Comparison of ENCODE assay signal across 35 cellular contexts in the genomic region with DNA sequence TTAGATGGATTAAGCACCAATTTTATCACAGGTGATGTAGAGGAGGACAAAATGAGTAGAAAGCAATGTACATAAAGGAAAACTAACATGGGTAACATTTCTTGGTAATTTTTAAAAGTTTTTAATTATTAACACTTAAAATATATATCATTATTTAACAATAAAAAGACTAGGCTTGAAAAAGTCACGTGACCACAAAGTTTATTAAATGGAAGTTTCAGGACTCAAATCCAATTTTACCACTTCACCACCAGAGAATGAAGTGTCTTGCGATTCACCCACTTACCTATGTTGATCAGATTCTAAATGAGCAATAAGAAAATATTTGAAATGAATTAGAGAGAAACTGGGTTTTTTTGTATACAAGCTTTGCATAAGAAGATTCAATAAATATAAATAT.
"Had no signal": no experiment of that assay in that cellular context is flagged by ENCODE, and none has a peak within 500 bp of the region (broad histone marks: within the 10 kb centered on the region; RNA-seq: fewer than 3 reads in every experiment).

No MANE protein-coding gene starts in this region.

- H3K36me3 ChIP-seq: MG63 had no signal

- H3K9me3 ChIP-seq: MG63 had no signal

- DNase-seq: MG63, MM.1S, MV-4-11, NCI-H1048, NCI-H1092, NCI-H1092 treated with DMSO at 0.1 percent for 48 hours, NCI-H1105, NCI-H1105 treated with DMSO at 0.1 percent for 48 hours, NCI-H1417, NCI-H1417 treated with DMSO at 0.1 percent for 48 hours, NCI-H1436, NCI-H1436 treated with DMSO at 0.1 percent for 48 hours, NCI-H146, NCI-H1694, NCI-H1694 treated with DMSO at 0.1 percent for 48 hours, NCI-H187, NCI-H187 treated with DMSO at 0.1 percent for 48 hours, NCI-H1930, NCI-H2029, NCI-H2029 treated with DMSO at 0.1 percent for 48 hours, NCI-H2081, NCI-H2081 treated with DMSO at 0.1 percent for 48 hours, NCI-H2107, NCI-H2171, NCI-H2171 treated with DMSO at 0.1 percent for 48 hours, NCI-H2227 treated with DMSO at 0.1 percent for 48 hours, NCI-H226, NCI-H345, NCI-H446, NCI-H446 treated with DMSO at 0.1 percent for 48 hours, NCI-H510A, NCI-H510A treated with DMSO at 0.1 percent for 48 hours, NCI-H524, NCI-H524 treated with DMSO at 0.1 percent for 48 hours, NCI-H526 had no signal

- H3K27me3 ChIP-seq: MG63 had no signal

- H3K4me3 ChIP-seq: MG63 had no signal
